ENCODE assay signal across 1 cellular context in the genomic region with DNA sequence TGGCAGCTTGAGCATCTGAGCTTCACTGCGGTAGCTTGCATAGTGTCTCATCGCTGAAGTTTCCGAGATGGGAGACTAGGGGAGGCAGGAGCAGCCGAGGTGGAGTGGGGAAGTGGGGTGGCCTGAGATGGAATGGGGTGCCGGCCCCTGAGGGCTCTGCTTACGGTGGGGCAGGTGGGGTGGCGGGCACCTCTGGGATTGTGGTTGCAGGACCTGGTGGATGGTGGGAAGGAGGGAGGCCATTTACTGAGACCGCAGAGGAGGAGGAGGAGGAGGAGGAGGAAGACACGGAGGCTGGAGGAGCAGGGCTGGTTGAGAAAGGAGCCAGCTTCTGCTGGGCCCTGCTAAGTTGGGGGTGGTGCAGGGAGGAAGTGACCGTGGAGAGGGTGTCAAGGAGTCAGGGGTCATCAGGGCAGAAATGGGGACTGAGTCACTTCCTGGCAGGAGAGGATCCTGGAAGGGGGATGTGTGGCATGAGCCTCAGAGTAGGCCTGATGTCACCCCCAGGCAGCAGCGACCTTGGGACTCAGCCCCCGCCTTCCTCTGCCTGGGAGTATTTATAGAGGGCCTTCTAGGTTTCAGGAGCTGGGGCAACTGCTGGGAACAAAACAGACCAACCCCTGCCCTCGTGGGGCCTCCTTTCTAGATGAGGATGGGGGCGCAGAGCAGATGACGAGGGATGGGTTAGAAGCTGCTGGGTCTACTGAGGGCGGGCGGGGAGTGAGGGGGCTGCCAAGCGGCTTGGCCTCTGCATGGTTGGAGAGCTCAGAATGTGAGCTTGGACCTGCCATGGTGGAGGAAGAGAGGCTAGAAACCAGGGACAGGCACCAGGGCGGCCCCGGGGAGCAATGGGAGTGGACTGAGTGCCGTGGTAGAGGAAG.
A peak's percentile ranks its signal among the peaks of the same experiment; 100 is the strongest.
TF ChIP-seq lines count a peak whose summit lies in the region.

No MANE protein-coding gene starts in this region.

TF ChIP-seq in K562, 482 proteins besides CTCF, POLR2A, EP300 and RAD21 (continued from another document and continues in another):
- TF ChIP-seq RNF2 (IDR thresholded peaks at IDR 0.05) (peak; percentile 31; the same call in 1 of the 2 replicates), ZNF717 (CRISPR knock-in tag; IDR thresholded peaks at IDR 0.05) (no peak), PML (IDR thresholded peaks at IDR 0.05; ENCODE audit: low read length) (no peak), CBX8 (IDR thresholded peaks at IDR 0.05; ENCODE audit: borderline replicate concordance, extremely low read depth, low read depth, low read length, poor library complexity, severe bottlenecking) (no peak), SAFB (IDR thresholded peaks at IDR 0.05; ENCODE audit: borderline replicate concordance, low read depth, low read length) (no peak), DACH1 (IDR thresholded peaks at IDR 0.05; ENCODE audit: partially characterized antibody) (no peak), KLF1 (tag; IDR thresholded peaks at IDR 0.05) (no peak), OTX1 (CRISPR knock-in tag; IDR thresholded peaks at IDR 0.05) (no peak), GABPA (tag; conservative IDR thresholded peaks at IDR 0.05; ENCODE audit: low read depth) (peak; percentile 49), NR3C1 (CRISPR knock-in tag; IDR thresholded peaks at IDR 0.05) (no peak), MYNN (IDR thresholded peaks at IDR 0.05) (no peak), MYNN (CRISPR knock-in tag; IDR thresholded peaks at IDR 0.05) (no peak), PYGO2 (tag; IDR thresholded peaks at IDR 0.05) (no peak), HNRNPL (IDR thresholded peaks at IDR 0.05; ENCODE audit: low read depth, low read length) (no peak), SMARCA5 (IDR thresholded peaks at IDR 0.05) (no peak), CHD4 (IDR thresholded peaks at IDR 0.05; ENCODE audit: insufficient read depth, insufficient replicate concordance, low read depth, low read length, poor library complexity, severe bottlenecking) (no peak), DMBX1 (CRISPR knock-in tag; IDR thresholded peaks at IDR 0.05; ENCODE audit: borderline replicate concordance) (no peak), FOXJ3 (CRISPR knock-in tag; IDR thresholded peaks at IDR 0.05) (no peak), ZNF444 (CRISPR knock-in tag; IDR thresholded peaks at IDR 0.05) (no peak), PHF20 (IDR thresholded peaks at IDR 0.05; ENCODE audit: partially characterized antibody) (no peak), BACH1 (tag; IDR thresholded peaks at IDR 0.05) (no peak), JUND (IDR thresholded peaks at IDR 0.05; ENCODE audit: borderline replicate concordance, low read depth, low read length) (peak; percentile 57), JUND (tag; IDR thresholded peaks at IDR 0.05; ENCODE audit: borderline replicate concordance, low read depth, low read length) (no peak), ZNF24 (IDR thresholded peaks at IDR 0.05) (no peak), RBM34 (IDR thresholded peaks at IDR 0.05; ENCODE audit: borderline replicate concordance, insufficient read depth, low read length) (no peak), MEF2D (tag; conservative IDR thresholded peaks at IDR 0.05; ENCODE audit: low read depth) (no peak), FOSL1 (tag; conservative IDR thresholded peaks at IDR 0.05) (peak; percentile 28; the same call in 1 of the 2 replicates), HNRNPUL1 (IDR thresholded peaks at IDR 0.05; ENCODE audit: low read length) (no peak), TCFL5 (CRISPR knock-in tag; conservative IDR thresholded peaks at IDR 0.05) (no peak), FOXK1 (CRISPR knock-in tag; IDR thresholded peaks at IDR 0.05; ENCODE audit: borderline replicate concordance) (no peak), JUN (IDR thresholded peaks at IDR 0.05; ENCODE audit: borderline replicate concordance, low read depth, low read length) (0 out of 2 replicates have a peak, but pooled peaks have one; percentile 24), JUN (CRISPR knock-in tag; IDR thresholded peaks at IDR 0.05; ENCODE audit: borderline replicate concordance) (no peak), ZNF197 (CRISPR knock-in tag; IDR thresholded peaks at IDR 0.05; ENCODE audit: low read depth) (no peak), ZNF274 (IDR thresholded peaks at IDR 0.05; ENCODE audit: borderline replicate concordance, low read depth, low read length) (no peak), CBFA2T3 (IDR thresholded peaks at IDR 0.05) (no peak), NONO (IDR thresholded peaks at IDR 0.05; ENCODE audit: low read depth in 2 of 2, low read length in 1 of 2) (no peak), AFF4 (CRISPR knock-in tag; IDR thresholded peaks at IDR 0.05) (no peak), THRB (CRISPR knock-in tag; conservative IDR thresholded peaks at IDR 0.05) (peak; percentile 60; the same call in 1 of the 2 replicates), ESRRB (CRISPR knock-in tag; IDR thresholded peaks at IDR 0.05; ENCODE audit: borderline replicate concordance) (no peak), RUNX1 (IDR thresholded peaks at IDR 0.05; ENCODE audit: low read depth) (no peak), HDAC3 (IDR thresholded peaks at IDR 0.05; ENCODE audit: borderline replicate concordance, partially characterized antibody) (no peak), ZNF133 (CRISPR knock-in tag; IDR thresholded peaks at IDR 0.05) (no peak), MEF2A (IDR thresholded peaks at IDR 0.05; ENCODE audit: control insufficient read depth, low read depth, low read length) (no peak), FOXP4 (CRISPR knock-in tag; IDR thresholded peaks at IDR 0.05; ENCODE audit: borderline replicate concordance) (no peak), CREM (IDR thresholded peaks at IDR 0.05; ENCODE audit: low read depth) (0 out of 2 replicates have a peak, but pooled peaks have one; percentile 20), MCM2 (IDR thresholded peaks at IDR 0.05; ENCODE audit: low read depth) (no peak), SP2 (IDR thresholded peaks at IDR 0.05; ENCODE audit: extremely low read depth, low read depth, low read length, poor library complexity, severe bottlenecking) (no peak)
- TF ChIP-seq, protein P1, sequence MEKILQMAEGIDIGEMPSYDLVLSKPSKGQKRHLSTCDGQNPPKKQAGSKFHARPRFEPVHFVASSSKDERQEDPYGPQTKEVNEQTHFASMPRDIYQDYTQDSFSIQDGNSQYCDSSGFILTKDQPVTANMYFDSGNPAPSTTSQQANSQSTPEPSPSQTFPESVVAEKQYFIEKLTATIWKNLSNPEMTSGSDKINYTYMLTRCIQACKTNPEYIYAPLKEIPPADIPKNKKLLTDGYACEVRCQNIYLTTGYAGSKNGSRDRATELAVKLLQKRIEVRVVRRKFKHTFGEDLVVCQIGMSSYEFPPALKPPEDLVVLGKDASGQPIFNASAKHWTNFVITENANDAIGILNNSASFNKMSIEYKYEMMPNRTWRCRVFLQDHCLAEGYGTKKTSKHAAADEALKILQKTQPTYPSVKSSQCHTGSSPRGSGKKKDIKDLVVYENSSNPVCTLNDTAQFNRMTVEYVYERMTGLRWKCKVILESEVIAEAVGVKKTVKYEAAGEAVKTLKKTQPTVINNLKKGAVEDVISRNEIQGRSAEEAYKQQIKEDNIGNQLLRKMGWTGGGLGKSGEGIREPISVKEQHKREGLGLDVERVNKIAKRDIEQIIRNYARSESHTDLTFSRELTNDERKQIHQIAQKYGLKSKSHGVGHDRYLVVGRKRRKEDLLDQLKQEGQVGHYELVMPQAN (IDR thresholded peaks at IDR 0.05; ENCODE audit: borderline replicate concordance): no peak
- TF ChIP-seq, protein P2, sequence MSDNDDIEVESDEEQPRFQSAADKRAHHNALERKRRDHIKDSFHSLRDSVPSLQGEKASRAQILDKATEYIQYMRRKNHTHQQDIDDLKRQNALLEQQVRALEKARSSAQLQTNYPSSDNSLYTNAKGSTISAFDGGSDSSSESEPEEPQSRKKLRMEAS (CRISPR knock-in tag; IDR thresholded peaks at IDR 0.05): no peak
- TF ChIP-seq, protein P3, sequence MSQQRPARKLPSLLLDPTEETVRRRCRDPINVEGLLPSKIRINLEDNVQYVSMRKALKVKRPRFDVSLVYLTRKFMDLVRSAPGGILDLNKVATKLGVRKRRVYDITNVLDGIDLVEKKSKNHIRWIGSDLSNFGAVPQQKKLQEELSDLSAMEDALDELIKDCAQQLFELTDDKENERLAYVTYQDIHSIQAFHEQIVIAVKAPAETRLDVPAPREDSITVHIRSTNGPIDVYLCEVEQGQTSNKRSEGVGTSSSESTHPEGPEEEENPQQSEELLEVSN (IDR thresholded peaks at IDR 0.05; ENCODE audit: borderline replicate concordance in 1 of 2, extremely low read depth in 1 of 2, insufficient read depth in 1 of 2, insufficient read length in 1 of 2, low read depth in 1 of 2, low read length in 1 of 2, poor library complexity in 1 of 2, severe bottlenecking in 1 of 2): no peak
- TF ChIP-seq, protein P4, sequence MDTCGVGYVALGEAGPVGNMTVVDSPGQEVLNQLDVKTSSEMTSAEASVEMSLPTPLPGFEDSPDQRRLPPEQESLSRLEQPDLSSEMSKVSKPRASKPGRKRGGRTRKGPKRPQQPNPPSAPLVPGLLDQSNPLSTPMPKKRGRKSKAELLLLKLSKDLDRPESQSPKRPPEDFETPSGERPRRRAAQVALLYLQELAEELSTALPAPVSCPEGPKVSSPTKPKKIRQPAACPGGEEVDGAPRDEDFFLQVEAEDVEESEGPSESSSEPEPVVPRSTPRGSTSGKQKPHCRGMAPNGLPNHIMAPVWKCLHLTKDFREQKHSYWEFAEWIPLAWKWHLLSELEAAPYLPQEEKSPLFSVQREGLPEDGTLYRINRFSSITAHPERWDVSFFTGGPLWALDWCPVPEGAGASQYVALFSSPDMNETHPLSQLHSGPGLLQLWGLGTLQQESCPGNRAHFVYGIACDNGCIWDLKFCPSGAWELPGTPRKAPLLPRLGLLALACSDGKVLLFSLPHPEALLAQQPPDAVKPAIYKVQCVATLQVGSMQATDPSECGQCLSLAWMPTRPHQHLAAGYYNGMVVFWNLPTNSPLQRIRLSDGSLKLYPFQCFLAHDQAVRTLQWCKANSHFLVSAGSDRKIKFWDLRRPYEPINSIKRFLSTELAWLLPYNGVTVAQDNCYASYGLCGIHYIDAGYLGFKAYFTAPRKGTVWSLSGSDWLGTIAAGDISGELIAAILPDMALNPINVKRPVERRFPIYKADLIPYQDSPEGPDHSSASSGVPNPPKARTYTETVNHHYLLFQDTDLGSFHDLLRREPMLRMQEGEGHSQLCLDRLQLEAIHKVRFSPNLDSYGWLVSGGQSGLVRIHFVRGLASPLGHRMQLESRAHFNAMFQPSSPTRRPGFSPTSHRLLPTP (IDR thresholded peaks at IDR 0.05; ENCODE audit: borderline replicate concordance, extremely low read depth, insufficient read length): no peak
- TF ChIP-seq, protein P5, sequence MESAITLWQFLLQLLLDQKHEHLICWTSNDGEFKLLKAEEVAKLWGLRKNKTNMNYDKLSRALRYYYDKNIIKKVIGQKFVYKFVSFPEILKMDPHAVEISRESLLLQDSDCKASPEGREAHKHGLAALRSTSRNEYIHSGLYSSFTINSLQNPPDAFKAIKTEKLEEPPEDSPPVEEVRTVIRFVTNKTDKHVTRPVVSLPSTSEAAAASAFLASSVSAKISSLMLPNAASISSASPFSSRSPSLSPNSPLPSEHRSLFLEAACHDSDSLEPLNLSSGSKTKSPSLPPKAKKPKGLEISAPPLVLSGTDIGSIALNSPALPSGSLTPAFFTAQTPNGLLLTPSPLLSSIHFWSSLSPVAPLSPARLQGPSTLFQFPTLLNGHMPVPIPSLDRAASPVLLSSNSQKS (CRISPR knock-in tag; IDR thresholded peaks at IDR 0.05): no peak
